20 cellular contexts compared by ENCODE assay signal in the genomic region with DNA sequence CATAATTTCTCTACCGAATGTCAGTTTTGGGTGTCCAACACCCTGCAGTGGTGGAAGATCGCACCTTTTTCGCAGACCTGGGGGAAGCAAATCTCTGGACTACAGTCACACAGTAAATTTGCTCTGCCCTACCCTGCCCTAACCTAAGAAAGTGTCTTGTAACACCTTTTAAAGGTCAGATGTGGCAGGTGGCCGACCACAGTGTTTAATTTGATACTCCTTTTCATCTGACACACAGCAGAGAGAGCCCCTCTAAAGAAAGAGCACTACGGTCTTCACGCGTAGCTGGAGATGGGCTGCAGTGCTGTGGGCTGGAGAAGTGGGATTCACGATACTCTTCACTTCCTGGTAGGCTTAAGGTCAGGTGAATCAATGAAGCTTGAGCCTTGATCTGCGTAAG.
"Had no signal": no experiment of that assay in that cellular context is flagged by ENCODE, and none has a peak within 500 bp of the region (broad histone marks: within the 10 kb centered on the region; RNA-seq: fewer than 3 reads in every experiment).

No MANE protein-coding gene starts in this region.

- ATAC-seq: esophagus mucosa, heart left ventricle, left cardiac atrium had no signal

- H3K9me3 Mint-ChIP-seq: naive B cell; neural crest cell; stimulated activated naive CD8-positive, alpha-beta T cell treated with anti-CD3 and anti-CD28 coated beads, Interleukin-15, Interleukin-2, amounts not matched to agents 100 ng/mL and 50 ng/mL, for 24 hours had no signal

- H3K27ac ChIP-seq: heart left ventricle, ovary, right atrium auricular region, testis had no signal

- H3K36me3 Mint-ChIP-seq: naive B cell had no signal

- H3K4me3 ChIP-seq: coronary artery, heart left ventricle, ovary, right atrium auricular region, testis had no signal

- DNase-seq: caudate nucleus; effector CD8-positive, alpha-beta T cell; heart left ventricle; hypothalamus; left cardiac atrium; mesendoderm; naive B cell; ovary; small intestine; stimulated activated CD4-positive, alpha-beta T cell treated with anti-CD3 and anti-CD28 coated beads, Interleukin-2, amount 100 ng/mL, for 48 hours; testis; trophoblast cell had no signal

- H3K4me1 Mint-ChIP-seq: neural crest cell had no signal

- H3K4me3 Mint-ChIP-seq: naive B cell; neural crest cell; stimulated activated naive CD8-positive, alpha-beta T cell treated with anti-CD3 and anti-CD28 coated beads, Interleukin-15, Interleukin-2, amounts not matched to agents 100 ng/mL and 50 ng/mL, for 24 hours had no signal

- FAIRE-seq: endometrium, frontal cortex, islet of Langerhans, small intestine had no signal

- H3K9me3 ChIP-seq: heart left ventricle, ovary, right atrium auricular region, testis had no signal

- H3K27me3 Mint-ChIP-seq: naive B cell; stimulated activated naive CD8-positive, alpha-beta T cell treated with anti-CD3 and anti-CD28 coated beads, Interleukin-15, Interleukin-2, amounts not matched to agents 100 ng/mL and 50 ng/mL, for 24 hours had no signal

- H3K27me3 ChIP-seq: heart left ventricle, ovary, right atrium auricular region, testis had no signal

- H3K27ac Mint-ChIP-seq: stimulated activated naive CD8-positive, alpha-beta T cell treated with anti-CD3 and anti-CD28 coated beads, Interleukin-15, Interleukin-2, amounts not matched to agents 100 ng/mL and 50 ng/mL, for 24 hours had no signal

- H3K4me1 ChIP-seq: heart left ventricle, right atrium auricular region, testis had no signal

- H3K36me3 ChIP-seq: ovary, right atrium auricular region had no signal
